ENCODE assay signal across 18 cellular contexts in the genomic region with DNA sequence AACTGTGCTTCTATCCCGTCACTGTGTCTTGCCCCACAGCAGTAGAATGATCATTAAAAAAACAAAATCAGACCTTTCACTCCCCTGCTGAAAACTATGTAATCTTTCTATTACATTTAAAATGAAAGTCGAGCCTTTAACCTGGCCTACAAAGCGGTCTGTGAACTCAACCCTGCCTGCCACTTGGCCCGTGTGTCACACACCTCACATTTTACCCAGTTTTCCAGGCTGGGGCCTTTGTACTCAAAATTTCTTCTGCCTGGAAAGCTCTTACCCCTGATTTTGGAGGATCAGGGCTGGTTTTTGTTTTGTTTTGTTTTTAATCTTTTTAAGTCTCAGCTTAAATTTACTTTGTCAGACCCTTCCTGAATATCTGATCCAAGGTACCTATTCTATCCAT.
"Had no signal": no experiment of that assay in that cellular context is flagged by ENCODE, and none has a peak within 500 bp of the region (broad histone marks: within the 10 kb centered on the region; RNA-seq: fewer than 3 reads in every experiment).

No MANE protein-coding gene starts in this region.

- H3K36me3 ChIP-seq: pancreas had no signal

- ATAC-seq: activated CD8-positive, alpha-beta T cell treated with anti-CD3 and anti-CD28 coated beads for 36 hours; activated T-cell treated with anti-CD3 and anti-CD28 coated beads, Interleukin-2, amount 50 U/mL, for 4 hours; pancreas; stimulated activated memory B cell treated with anti-CD40 and anti-IgM and Interleukin-4, amounts not matched to agents 10 μg/mL and 1 μg/mL and 100 μg/mL, for 72 hours had no signal

- H3K27ac ChIP-seq: pancreas had no signal

- H3K9me3 ChIP-seq: pancreas had no signal

- FAIRE-seq: pancreas, TTC549 had no signal

- H3K4me3 ChIP-seq: lung, pancreas had no signal

- DNase-seq: activated B cell treated with CpG ODN at 0.5 μM for 24 hours; activated CD4-positive, alpha-beta T cell treated with anti-CD3 and anti-CD28 coated beads for 48 hours; activated CD8-positive, alpha-beta T cell treated with anti-CD3 and anti-CD28 coated beads for 36 hours; activated effector memory CD4-positive, alpha-beta T cell treated with Interleukin-2 at 50 U/mL for 16 hours; activated naive CD4-positive, alpha-beta T cell treated with anti-CD3 and anti-CD28 coated beads, Interleukin-2, amount 50 U/mL, for 16 hours; activated T-cell treated with anti-CD3 and anti-CD28 coated beads, Interleukin-2, amount 50 U/mL, for 4 hours; central memory CD4-positive, alpha-beta T cell; effector memory CD4-positive, alpha-beta T cell; foreskin fibroblast; head of caudate nucleus; midbrain; pancreas; stimulated activated CD4-positive, alpha-beta T cell treated with anti-CD3 and anti-CD28 coated beads, Interleukin-2, amount 100 ng/mL, for 48 hours; T-helper 2 cell; trophoblast cell had no signal

- H3K27me3 ChIP-seq: pancreas had no signal
